ENCODE assay signal across 14 cellular contexts in genomic region chr4:1043162-1043561, GRCh38. TPM values are rescaled to one million over a fixed set of nuclear protein-coding genes. Genes with fewer than 3 reads are reported as not detected.
DNase-seq lines count a peak whose midpoint lies in the region; ATAC-seq and TF ChIP-seq lines count a peak whose summit lies in the region.
"Had no signal": no experiment of that assay in that cellular context is flagged by ENCODE, and none has a peak within 500 bp of the region (broad histone marks: within the 10 kb centered on the region; RNA-seq: fewer than 3 reads in every experiment).

No MANE protein-coding gene starts in this region.

- H3K9me2 ChIP-seq in SK-N-SH, result no peaks in the 10 kb centered on the region
- no peaks in the 10 kb centered on the region for H3K9me2 ChIP-seq in PC-9 (ENCODE audit: insufficient read depth)

- H3K36me3 ChIP-seq in SK-N-SH (replicated peaks in 1 of 2; ENCODE audit: control insufficient read depth in 1 of 2, insufficient read depth in 2 of 2, low read length in 1 of 2), result no peaks in the 10 kb centered on the region
- no peaks in the 10 kb centered on the region for H3K36me3 ChIP-seq in PC-9 (ENCODE audit: low read depth)
- H3K36me3 ChIP-seq in fibroblast of lung (ENCODE audit: control insufficient read depth, insufficient read depth, low read length), result no peaks in the 10 kb centered on the region
- H3K36me3 ChIP-seq: suprapubic skin, WERI-Rb-1 had no signal

- H3K4me2 ChIP-seq in SK-N-SH (peak overlapping the region; percentile 69), PC-9 (peak overlapping the region; percentile 80), fibroblast of lung (ENCODE audit: extremely low read depth, insufficient read depth, low read length) (peak overlapping the region; percentile 76)

- no peak overlapping the region for H3K4me3 ChIP-seq in SK-N-SH (ENCODE audit: low read depth in 2 of 2, low read length in 1 of 2)
- peak overlapping the region; percentile 32; the same call in 1 of the 2 replicates for H3K4me3 ChIP-seq in PC-9
- peak overlapping the region in 1 of 4 experiments; percentile 17 for H3K4me3 ChIP-seq in fibroblast of lung (replicated peaks in 1 of 4; ENCODE audit: control extremely low read depth in 1 of 4, insufficient read depth in 1 of 4, low read depth in 3 of 4, low read length in 4 of 4)
- H3K4me3 ChIP-seq: suprapubic skin had no signal

- H3K4me1 ChIP-seq in SK-N-SH (ENCODE audit: control insufficient read depth in 1 of 2, insufficient read depth in 2 of 2, low read depth in 1 of 2, low read length in 1 of 2) (peaks cover 3 to 34% of the 10 kb centered on the region in 2 experiments; a peak in 3 of 4 replicates), PC-9 (replicated peaks; ENCODE audit: insufficient read depth) (peaks cover 49% of the 10 kb centered on the region), fibroblast of lung (ENCODE audit: control insufficient read depth, extremely low read depth, insufficient read depth, low read length) (peaks cover 22% of the 10 kb centered on the region)

- TF ChIP-seq RAD21 in SK-N-SH (IDR thresholded peaks at IDR 0.05; ENCODE audit: low read length), result no peak

- DNase-seq in SK-N-SH, result no peak
- no peak for DNase-seq in PC-9
- DNase-seq in fibroblast of lung (ENCODE audit: low read depth in 2 of 2), result no peak
- DNase-seq in stimulated activated effector memory CD8-positive, alpha-beta T cell treated with anti-CD3 and anti-CD28 coated beads, Interleukin-12 subunit alpha, Interleukin-12 subunit beta, amount 100 ng/mL, for 72 hours (ENCODE audit: low spot score in 2 of 2), result no peak
- DNase-seq in NCI-H2171 treated with DMSO at 0.1 percent for 48 hours (lab: John Stamatoyannopoulos, UW), result no peak
- no peak for DNase-seq in islet precursor cell
- DNase-seq in HK-2 (ENCODE audit: unreplicated experiment), result no peak
- DNase-seq: activated gamma-delta T cell treated with Interleukin-2 at 50 U/mL for 16 hours, NCI-H2107 had no signal

- no peak overlapping the region for H3K4me3 Mint-ChIP-seq in stimulated activated effector memory CD8-positive, alpha-beta T cell treated with anti-CD3 and anti-CD28 coated beads, Interleukin-12 subunit alpha, Interleukin-12 subunit beta, amount 100 ng/mL, for 72 hours
- H3K4me3 Mint-ChIP-seq: CD4-positive, alpha-beta memory T cell had no signal

- intact Hi-C loops in PC-9 (cut with micrococcal nuclease; ENCODE audit: unreplicated experiment), result loop anchor here (5.0 to 10.0 kb wide), 4 partner anchors 39 to 292 kb away; partner anchors contain the start of gene CTBP1

- H4K20me1 ChIP-seq in SK-N-SH (ENCODE audit: insufficient read depth) (no peaks in the 10 kb centered on the region), PC-9 (ENCODE audit: insufficient read depth) (no peaks in the 10 kb centered on the region), fibroblast of lung (ENCODE audit: control insufficient read depth, extremely low read depth, insufficient read depth, low read length) (no peaks in the 10 kb centered on the region)

- H3F3A ChIP-seq in SK-N-SH (replicated peaks; ENCODE audit: insufficient read depth), result peaks cover 20% of the 10 kb centered on the region
- peaks cover 26% of the 10 kb centered on the region; the same call in 1 of the 2 replicates for H3F3A ChIP-seq in PC-9 (ENCODE audit: insufficient read depth, low read depth)

- H3K9ac ChIP-seq in SK-N-SH (no peak overlapping the region), fibroblast of lung (ENCODE audit: insufficient read depth, low read length) (no peak overlapping the region)

- peaks cover 13% of the 10 kb centered on the region for H3K4me1 Mint-ChIP-seq in stimulated activated effector memory CD8-positive, alpha-beta T cell treated with anti-CD3 and anti-CD28 coated beads, Interleukin-12 subunit alpha, Interleukin-12 subunit beta, amount 100 ng/mL, for 72 hours

- BruUV-seq in PC-9 (replicated peaks; lab: Mats Ljungman, UMichigan), result no TSS peak

- peaks cover 6% of the 10 kb centered on the region for H3K36me3 Mint-ChIP-seq in stimulated activated effector memory CD8-positive, alpha-beta T cell treated with anti-CD3 and anti-CD28 coated beads, Interleukin-12 subunit alpha, Interleukin-12 subunit beta, amount 100 ng/mL, for 72 hours

- H3K9me3 Mint-ChIP-seq in stimulated activated effector memory CD8-positive, alpha-beta T cell treated with anti-CD3 and anti-CD28 coated beads, Interleukin-12 subunit alpha, Interleukin-12 subunit beta, amount 100 ng/mL, for 72 hours, result no peaks in the 10 kb centered on the region
- H3K9me3 Mint-ChIP-seq: CD4-positive, alpha-beta memory T cell had no signal

- CTCF ChIA-PET in SK-N-SH (lab: Yijun Ruan, JAX), result interaction anchor here (0.5 kb wide), 1 partner anchor 115 kb away, joined by 4 read pairs; no protein-coding TSS in a partner anchor
- CTCF ChIA-PET in PC-9 (lab: Charles Lee), result no interaction called here

- TF ChIP-seq CTCF in SK-N-SH (IDR thresholded peaks at IDR 0.05), result no peak
- no peak for TF ChIP-seq CTCF in PC-9 (conservative IDR thresholded peaks at IDR 0.05)
- TF ChIP-seq CTCF in fibroblast of lung (conservative IDR thresholded peaks at IDR 0.05 in 1 of 2, IDR thresholded peaks at IDR 0.05 in 1 of 2; ENCODE audit: low read depth in 1 of 2, low read length in 2 of 2), result no peak

- POLR2A ChIA-PET in SK-N-SH (lab: Yijun Ruan, JAX) (no interaction called here), PC-9 (lab: Charles Lee; ENCODE audit: unreplicated experiment) (interaction anchor here (0.5 kb wide), 1 partner anchor 51 kb away, joined by 3 read pairs; no protein-coding TSS in a partner anchor)

- TF ChIP-seq EP300 in SK-N-SH (IDR thresholded peaks at IDR 0.05; ENCODE audit: borderline replicate concordance in 1 of 2, low read depth in 1 of 2, low read length in 1 of 2), result no peak

- H3K79me2 ChIP-seq in SK-N-SH (ENCODE audit: insufficient read depth) (no peaks in the 10 kb centered on the region), PC-9 (ENCODE audit: low read depth) (no peaks in the 10 kb centered on the region), fibroblast of lung (ENCODE audit: control insufficient read depth, insufficient read depth, low read length) (no peaks in the 10 kb centered on the region)

- WGBS in SK-N-SH (ENCODE audit: low lambda C conversion rate), result 54% methylated on average over 7 of the region's 7 CpGs

- H3K9me3 ChIP-seq in SK-N-SH (no peaks in the 10 kb centered on the region), PC-9 (ENCODE audit: insufficient read depth, low read depth) (no peaks in the 10 kb centered on the region), fibroblast of lung (ENCODE audit: control insufficient read depth, insufficient read depth, low read depth, low read length) (no peaks in the 10 kb centered on the region)
- H3K9me3 ChIP-seq: suprapubic skin had no signal

- H2AFZ ChIP-seq in SK-N-SH (ENCODE audit: low read depth) (no peak overlapping the region), PC-9 (no peak overlapping the region), fibroblast of lung (ENCODE audit: low read length) (no peak overlapping the region)

- H3K27me3 ChIP-seq in SK-N-SH (ENCODE audit: insufficient read depth), result peaks cover 9% of the 10 kb centered on the region; the same call in 1 of the 2 replicates
- 0 out of 2 replicates have a peak, but pooled peaks cover 4% of the 10 kb centered on the region for H3K27me3 ChIP-seq in PC-9 (ENCODE audit: insufficient read depth, low read depth)
- no peaks in the 10 kb centered on the region for H3K27me3 ChIP-seq in fibroblast of lung (ENCODE audit: control insufficient read depth, insufficient read depth, low read length)

- no peak overlapping the region for H3K27ac Mint-ChIP-seq in stimulated activated effector memory CD8-positive, alpha-beta T cell treated with anti-CD3 and anti-CD28 coated beads, Interleukin-12 subunit alpha, Interleukin-12 subunit beta, amount 100 ng/mL, for 72 hours
- H3K27ac Mint-ChIP-seq: CD4-positive, alpha-beta memory T cell had no signal

- no peak for ATAC-seq in SK-N-SH treated with all-trans-retinoic acid at 6 μM for 48 hours
- peak; percentile 9 for ATAC-seq in stimulated activated effector memory CD8-positive, alpha-beta T cell treated with anti-CD3 and anti-CD28 coated beads, Interleukin-12 subunit alpha, Interleukin-12 subunit beta, amount 100 ng/mL, for 72 hours

- H3K27ac ChIP-seq in SK-N-SH (ENCODE audit: low read depth in 2 of 2, low read length in 1 of 2) (peak overlapping the region in 1 of 2 experiments; percentile 80; a peak in 2 of 4 replicates), PC-9 (0 out of 2 replicates have a peak overlapping the region, but pooled peaks have one; percentile 25), fibroblast of lung (ENCODE audit: insufficient read depth, low read length) (peak overlapping the region; percentile 27)
- H3K27ac ChIP-seq: 22Rv1, WERI-Rb-1 had no signal

TF ChIP-seq in SK-N-SH, 30 proteins besides CTCF, POLR2A, EP300 and RAD21:
- no peak for TF ChIP-seq RCOR1 (IDR thresholded peaks at IDR 0.05; ENCODE audit: low read length)

RNA-seq across cellular contexts. Expression of gene FGFRL1, which starts 31.7 kb away (rescaled TPM):
- polyA plus RNA-seq in SK-N-SH (2012; rRNA removed) (18.9 and 22.5 TPM in 2 replicates), fibroblast of lung (10.0 and 21.2 TPM in 2 replicates)
- polyA plus RNA-seq in SK-N-SH (2012; cell fraction: cytosol; rRNA removed), result 11.5 and 26.0 TPM in 2 replicates
- polyA plus RNA-seq in SK-N-SH (2012; cell fraction: nucleus; rRNA removed), result 32.3 and 42.1 TPM in 2 replicates
- total RNA-seq in PC-9 (2021) (59.5 and 61.6 TPM in 2 replicates), fibroblast of lung (5.6 and 6.1 TPM in 2 replicates)
- 10.7 and 18.2 TPM in 2 replicates for polyA plus RNA-seq in fibroblast of lung (2012)
- polyA minus RNA-seq in fibroblast of lung (ENCODE audit: low replicate concordance), result 74.1 and 108 TPM in 2 replicates

RNA-seq across cellular contexts. Expression of gene SLC26A1, which starts 50.0 kb away (rescaled TPM):
- 0.05 and 0.08 TPM in 2 replicates for polyA plus RNA-seq in SK-N-SH (2012; rRNA removed)
- 0.04 and 0.13 TPM in 2 replicates for polyA plus RNA-seq in SK-N-SH (2012; cell fraction: cytosol; rRNA removed)
- 0.48 and 0.63 TPM in 2 replicates for polyA plus RNA-seq in SK-N-SH (2012; cell fraction: nucleus; rRNA removed)
- 0.53 and 1.3 TPM in 2 replicates for total RNA-seq in PC-9 (2021)
- 0.26 and 0.33 TPM in 2 replicates for total RNA-seq in fibroblast of lung
- polyA plus RNA-seq in fibroblast of lung, result 0.05 and 0.07 TPM in 2 replicates
- 0.86 and 1.7 TPM in 2 replicates for polyA plus RNA-seq in fibroblast of lung (2012)
- not detected in 2 replicates for polyA minus RNA-seq in fibroblast of lung (ENCODE audit: low replicate concordance)

RNA-seq across cellular contexts. Expression of gene IDUA, which starts 56.3 kb away (rescaled TPM):
- 24.4 and 32.1 TPM in 2 replicates for polyA plus RNA-seq in SK-N-SH (2012; rRNA removed)
- 5.1 and 7.1 TPM in 2 replicates for polyA plus RNA-seq in SK-N-SH (2012; cell fraction: cytosol; rRNA removed)
- 333 and 514 TPM in 2 replicates for polyA plus RNA-seq in SK-N-SH (2012; cell fraction: nucleus; rRNA removed)
- total RNA-seq in PC-9 (2021), result 46.6 and 74.7 TPM in 2 replicates
- total RNA-seq in fibroblast of lung, result 10.3 and 11.1 TPM in 2 replicates
- 2.1 and 3.1 TPM in 2 replicates for polyA plus RNA-seq in fibroblast of lung
- polyA plus RNA-seq in fibroblast of lung (2012), result 5.9 TPM in 2 replicates
- polyA minus RNA-seq in fibroblast of lung (ENCODE audit: low replicate concordance), result 4.8 and 6.4 TPM in 2 replicates
